31 cellular contexts compared by ENCODE assay signal in the genomic region with DNA sequence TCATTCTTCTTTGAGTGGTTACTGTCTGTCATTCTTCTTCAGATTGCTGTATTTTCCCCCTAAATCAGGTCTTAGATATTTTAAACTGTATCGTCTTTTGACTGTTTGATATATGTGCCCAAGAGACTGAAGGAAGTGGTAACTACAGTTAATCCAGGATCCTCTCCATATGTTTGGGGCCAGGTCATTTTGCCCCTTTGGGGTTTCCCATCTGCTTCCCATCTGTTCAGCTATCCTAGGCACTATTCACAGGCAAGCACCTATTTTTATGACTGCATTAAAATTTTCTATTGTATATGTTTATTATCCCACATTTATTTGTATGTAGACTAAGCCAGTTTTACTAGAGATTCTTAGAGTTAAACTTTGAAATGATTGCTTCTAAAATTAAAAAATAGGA.
"Had no signal": no experiment of that assay in that cellular context is flagged by ENCODE, and none has a peak within 500 bp of the region (broad histone marks: within the 10 kb centered on the region; RNA-seq: fewer than 3 reads in every experiment).

No MANE protein-coding gene starts in this region.

- H3K27ac ChIP-seq: adrenal gland, body of pancreas, gastroesophageal sphincter, heart left ventricle, parathyroid adenoma, right atrium auricular region, tibial nerve had no signal

- H3K4me1 ChIP-seq: adrenal gland, body of pancreas, gastroesophageal sphincter, heart left ventricle, parathyroid adenoma, right atrium auricular region, tibial nerve had no signal

- H2AFZ ChIP-seq: parathyroid adenoma had no signal

- H3K79me2 ChIP-seq: parathyroid adenoma had no signal

- H3K27me3 ChIP-seq: adrenal gland, body of pancreas, gastroesophageal sphincter, heart left ventricle, right atrium auricular region, tibial nerve had no signal

- ATAC-seq: body of pancreas; effector memory CD8-positive, alpha-beta T cell; gastroesophageal sphincter; heart left ventricle; left colon; naive thymus-derived CD4-positive, alpha-beta T cell had no signal

- H3K9me3 ChIP-seq: body of pancreas, gastroesophageal sphincter had no signal

- H3K4me1 Mint-ChIP-seq: activated naive CD8-positive, alpha-beta T cell treated with anti-CD3 and anti-CD28 coated beads for 36 hours; immature natural killer cell; mesothelial cell of epicardium had no signal

- FAIRE-seq: kidney had no signal

- H3K27me3 Mint-ChIP-seq: activated CD4-positive, alpha-beta memory T cell treated with anti-CD3 and anti-CD28 coated beads for 36 hours; activated CD4-positive, alpha-beta T cell treated with anti-CD3 and anti-CD28 coated beads, Interleukin-2, amount 10 ng/mL, durations not matched to agents 24 days and 14 days; activated naive CD8-positive, alpha-beta T cell treated with anti-CD3 and anti-CD28 coated beads for 36 hours; effector memory CD8-positive, alpha-beta T cell; naive thymus-derived CD4-positive, alpha-beta T cell had no signal

- H3K27ac Mint-ChIP-seq: activated CD4-positive, alpha-beta memory T cell treated with anti-CD3 and anti-CD28 coated beads for 36 hours; activated CD4-positive, alpha-beta T cell treated with anti-CD3 and anti-CD28 coated beads, Interleukin-2, amount 10 ng/mL, durations not matched to agents 24 days and 14 days; activated naive CD4-positive, alpha-beta T cell treated with anti-CD3 and anti-CD28 coated beads for 36 hours; activated naive CD8-positive, alpha-beta T cell treated with anti-CD3 and anti-CD28 coated beads for 36 hours; activated T-helper 1 cell treated with anti-CD3 and anti-CD28 coated beads, Interleukin-12 subunit alpha, Interleukin-12 subunit beta, Interleukin-2, Interleukin-4 antibody, amounts not matched to agents 30 ng/mL and 10 ng/mL and 1 ng/mL, durations not matched to agents 14 hours and 24 hours and 36 hours; effector memory CD8-positive, alpha-beta T cell; immature natural killer cell; mesothelial cell of epicardium had no signal

- H3K36me3 ChIP-seq: adrenal gland had no signal

- H3K9ac ChIP-seq: parathyroid adenoma had no signal

- H3K4me3 Mint-ChIP-seq: activated CD4-positive, alpha-beta memory T cell treated with anti-CD3 and anti-CD28 coated beads for 36 hours; activated CD4-positive, alpha-beta T cell treated with anti-CD3 and anti-CD28 coated beads, Interleukin-2, amount 10 ng/mL, durations not matched to agents 24 days and 14 days; activated naive CD4-positive, alpha-beta T cell treated with anti-CD3 and anti-CD28 coated beads for 36 hours; activated naive CD8-positive, alpha-beta T cell treated with anti-CD3 and anti-CD28 coated beads for 36 hours; activated T-helper 1 cell treated with anti-CD3 and anti-CD28 coated beads, Interleukin-12 subunit alpha, Interleukin-12 subunit beta, Interleukin-2, Interleukin-4 antibody, amounts not matched to agents 30 ng/mL and 10 ng/mL and 1 ng/mL, durations not matched to agents 14 hours and 24 hours and 36 hours; effector memory CD8-positive, alpha-beta T cell; immature natural killer cell; mesothelial cell of epicardium; naive thymus-derived CD4-positive, alpha-beta T cell had no signal

- DNase-seq: activated CD4-positive, alpha-beta memory T cell treated with anti-CD3 and anti-CD28 coated beads for 36 hours; activated CD4-positive, alpha-beta T cell treated with anti-CD3 and anti-CD28 coated beads, Interleukin-2, amount 10 ng/mL, durations not matched to agents 24 days and 14 days; activated CD4-positive, CD25-positive, alpha-beta regulatory T cell treated with anti-CD3 and anti-CD28 coated beads, Interleukin-2, amount 50 U/mL, for 72 hours; activated CD8-positive, alpha-beta memory T cell treated with anti-CD3 and anti-CD28 coated beads, Interleukin-2, amount 50 U/mL, for 4 hours; activated effector memory CD4-positive, alpha-beta T cell treated with anti-CD3 and anti-CD28 coated beads, Interleukin-2, amount 50 U/mL, for 16 hours; activated naive CD4-positive, alpha-beta T cell treated with anti-CD3 and anti-CD28 coated beads for 36 hours; activated naive CD8-positive, alpha-beta T cell treated with anti-CD3 and anti-CD28 coated beads for 36 hours; activated T-cell treated with anti-CD3 and anti-CD28 coated beads, Interleukin-2, amount 50 U/mL, for 1 hour; adrenal gland; aorta; body of pancreas; cortex of kidney; effector memory CD8-positive, alpha-beta T cell; erythroblast; heart left ventricle; hypothalamus; immature natural killer cell; kidney; left colon; naive thymus-derived CD4-positive, alpha-beta T cell; nucleus accumbens; stimulated activated CD4-positive, alpha-beta T cell treated with anti-CD3 and anti-CD28 coated beads, Interleukin-15, amount 100 ng/mL, for 24 hours; stimulated activated CD4-positive, alpha-beta T cell treated with anti-CD3 and anti-CD28 coated beads, Interleukin-2, amount 100 ng/mL, for 24 hours; stimulated activated naive CD4-positive, alpha-beta T cell; T1000 had no signal

- H3K4me3 ChIP-seq: adrenal gland, body of pancreas, gastroesophageal sphincter, heart left ventricle, right atrium auricular region, tibial nerve had no signal
